Comparison of ENCODE assay signal across 26 cellular contexts in the genomic region with DNA sequence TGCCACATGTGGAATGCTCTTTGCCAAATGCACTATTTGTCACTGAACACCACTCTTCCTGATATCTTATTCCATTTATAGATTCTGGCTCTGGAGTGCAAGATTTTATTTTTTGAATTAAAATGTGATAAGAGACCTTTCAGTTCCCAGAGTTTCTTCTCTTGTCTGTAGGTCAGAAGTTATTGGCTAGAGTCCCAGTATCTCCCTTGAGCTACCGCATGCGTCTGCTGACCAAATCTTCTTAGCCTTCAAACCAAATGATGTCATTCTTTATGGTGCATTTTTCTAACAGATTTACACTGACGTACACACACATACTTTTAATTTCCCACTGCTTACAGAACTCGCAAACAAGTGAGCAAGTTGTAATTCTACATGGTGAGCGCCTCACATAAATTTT. TPM values are rescaled to one million over a fixed set of nuclear protein-coding genes. Genes with fewer than 3 reads are reported as not detected.
DNase-seq lines count a peak whose midpoint lies in the region; ATAC-seq and TF ChIP-seq lines count a peak whose summit lies in the region.
"Had no signal": no experiment of that assay in that cellular context is flagged by ENCODE, and none has a peak within 500 bp of the region (broad histone marks: within the 10 kb centered on the region; RNA-seq: fewer than 3 reads in every experiment).

No MANE protein-coding gene starts in this region.

- no peak for TF ChIP-seq POLR2A in heart left ventricle (IDR thresholded peaks at IDR 0.05)

- no peaks in the 10 kb centered on the region for H3K9me3 ChIP-seq in heart left ventricle
- H3K9me3 ChIP-seq: breast epithelium, lower lobe of right lung, mucosa of descending colon, pancreas, thyroid gland had no signal

- peak overlapping the region in 8 of 12 donors; percentile 22 to 80 (median 58) for H3K27ac ChIP-seq in heart left ventricle
- H3K27ac ChIP-seq: breast epithelium, coronary artery, lower lobe of right lung, pancreas, thyroid gland, VCaP had no signal

- no peak for DNase-seq in Right ventricle myocardium inferior (ENCODE audit: missing footprints)
- no peak for DNase-seq in cardiac septum (ENCODE audit: low spot score)
- peak; percentile 87 for DNase-seq in choroid plexus epithelial cell (ENCODE audit: low read depth)
- no peak for DNase-seq in heart left ventricle
- DNase-seq in skeletal muscle cell (ENCODE audit: low read depth), result peak; percentile 88
- no peak for DNase-seq in stimulated activated CD4-positive, alpha-beta T cell treated with anti-CD3 and anti-CD28 coated beads, Interleukin-1b, Interleukin-23, amount 100 ng/mL, for 48 hours
- DNase-seq: 8988T; activated CD4-positive, alpha-beta T cell treated with anti-CD3 and anti-CD28 coated beads for 48 hours; activated gamma-delta T cell; activated T-cell treated with anti-CD3 and anti-CD28 coated beads, Interleukin-2, amount 50 U/mL, for 24 hours; effector memory CD4-positive, alpha-beta T cell; GOT3; lower lobe of right lung; mucosa of descending colon; NCI-H1694; NCI-H446 treated with DMSO at 0.1 percent for 48 hours; NCI-H82; pancreas; thyroid gland had no signal

- no peak for TF ChIP-seq CTCF in choroid plexus epithelial cell (conservative IDR thresholded peaks at IDR 0.05; ENCODE audit: low read depth, low read length)
- no peak for TF ChIP-seq CTCF in heart left ventricle (IDR thresholded peaks at IDR 0.05)

- intact Hi-C loops in Right ventricle myocardium inferior (cut with DNase I), result loop anchor here (2.0 to 5.0 kb wide), 2 partner anchors 44 to 101 kb away; no protein-coding TSS in a partner anchor
- intact Hi-C loops in cardiac septum (cut with DNase I), result no loop called here
- intact Hi-C loops in heart left ventricle (cut with DNase I), result no loop called here

- no peaks in the 10 kb centered on the region for H3K36me3 ChIP-seq in heart left ventricle
- H3K36me3 ChIP-seq: breast epithelium, lower lobe of right lung, pancreas, thyroid gland had no signal

- H3K4me1 ChIP-seq in heart left ventricle, result peaks cover 0 to 58% (median 21%) of the 10 kb centered on the region in 12 donors
- H3K4me1 ChIP-seq: breast epithelium had no signal

- H3K4me3 ChIP-seq in choroid plexus epithelial cell (ENCODE audit: low read depth, low read length), result no peak overlapping the region
- no peak overlapping the region for H3K4me3 ChIP-seq in heart left ventricle
- no peak overlapping the region for H3K4me3 ChIP-seq in skeletal muscle cell (ENCODE audit: low read depth, low read length)
- H3K4me3 ChIP-seq: breast epithelium, coronary artery, lower lobe of right lung, mucosa of descending colon, pancreas, thyroid gland had no signal

- 27 to 42% (median 39%) methylated on average over 5 of the region's 5 CpGs for WGBS in heart left ventricle, 4 donors

- H3K27me3 ChIP-seq in heart left ventricle, result no peaks in the 10 kb centered on the region
- H3K27me3 ChIP-seq: breast epithelium, pancreas, thyroid gland had no signal

- ATAC-seq in Right ventricle myocardium inferior (peak; percentile 54), heart left ventricle (peak; percentile 35 to 47 (median 40)), HG03520 (IDR thresholded peaks at IDR 0.05; ENCODE audit: unreplicated experiment) (no peak), GM21737 (IDR thresholded peaks at IDR 0.05; ENCODE audit: unreplicated experiment) (no peak)
- ATAC-seq: lower lobe of right lung; mucosa of descending colon; natural killer cell treated with Interleukin-12 subunit alpha and Interleukin-12 subunit beta and Interleukin-15 and Interleukin-18, amount 100 ng/mL, for 72 hours; pancreas; sciatic nerve had no signal

RNA-seq across cellular contexts. Expression of a gene that starts 20.5 kb away (rescaled TPM):
- total RNA-seq in Right ventricle myocardium inferior (63.1 TPM), cardiac septum (26.4 TPM), heart left ventricle (100 to 1,000 TPM in 1 of 9 donors, 10 to 100 TPM in 8; 28.3 to 115 (median 59.4) TPM)
- 10 to 100 TPM in 1 of 2 donors, 1 to 10 TPM in 1; 7.3 to 28.1 TPM for polyA plus RNA-seq in heart left ventricle

Comparison
In these comparisons a context has a peak if more than half of its experiments do, and no peak if none do; other contexts are left out.
1. ATAC-seq: peak in Right ventricle myocardium inferior (single experiment) and heart left ventricle (4 of 4); none in HG03520 (single experiment) and GM21737 (single experiment).
2. DNase-seq: peak in choroid plexus epithelial cell (single experiment) and skeletal muscle cell (single experiment); none in Right ventricle myocardium inferior (single experiment), cardiac septum (single experiment), heart left ventricle (0 of 5) and stimulated activated CD4-positive, alpha-beta T cell treated with anti-CD3 and anti-CD28 coated beads, Interleukin-1b, Interleukin-23, amount 100 ng/mL, for 48 hours (single experiment).